Comparison of ENCODE assay signal across 10 cellular contexts in the genomic region with DNA sequence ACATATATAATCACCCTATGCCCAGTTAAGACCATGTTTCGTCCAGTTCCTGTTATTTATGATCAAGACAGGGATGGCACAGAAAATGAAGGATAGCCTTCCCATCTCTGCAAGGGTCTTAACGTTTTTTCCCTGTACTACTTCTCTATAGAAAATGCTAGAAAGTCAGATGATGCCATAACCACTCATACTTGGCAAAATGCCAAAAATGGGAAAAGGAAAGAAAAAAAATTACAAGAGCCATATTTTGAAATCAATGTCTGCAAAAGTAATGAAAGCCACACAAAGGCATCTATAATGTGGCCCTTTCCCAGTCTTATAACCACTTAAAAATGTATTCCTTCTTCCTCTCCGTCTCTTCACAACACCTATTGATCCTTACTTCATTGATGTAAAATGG. TPM values are rescaled to one million over a fixed set of nuclear protein-coding genes. Genes with fewer than 3 reads are reported as not detected.
A peak's percentile ranks its signal among the peaks of the same experiment; 100 is the strongest.
DNase-seq lines count a peak whose midpoint lies in the region; ATAC-seq, FAIRE-seq and TF ChIP-seq lines count a peak whose summit lies in the region.
"Had no signal": no experiment of that assay in that cellular context is flagged by ENCODE, and none has a peak within 500 bp of the region (broad histone marks: within the 10 kb centered on the region; RNA-seq: fewer than 3 reads in every experiment).

No MANE protein-coding gene starts in this region.

- no peaks in the 10 kb centered on the region; the same call in 1 of the 2 replicates for H3K79me2 ChIP-seq in HCT116 (ENCODE audit: insufficient read depth, low read length)
- H3K79me2 ChIP-seq in keratinocyte (ENCODE audit: control insufficient read depth, insufficient read depth, low read length): no peaks in the 10 kb centered on the region

- no peak for TF ChIP-seq RAD21 in HCT116 (IDR thresholded peaks at IDR 0.05; ENCODE audit: low read depth)

- DNase-seq in CD4-positive, CD25-positive, alpha-beta regulatory T cell: no peak
- DNase-seq in HCT116 (ENCODE audit: low read depth, low spot score): no peak
- no peak for DNase-seq in activated CD8-positive, alpha-beta T cell treated with anti-CD3 and anti-CD28 coated beads, Interleukin-2, amount 10 ng/mL, durations not matched to agents 7 days and 5 days
- no peak for DNase-seq in keratinocyte (ENCODE audit: low read depth, low spot score)
- DNase-seq in NAMALWA (ENCODE audit: low spot score): no peak
- DNase-seq: cerebellar nuclear complex, NCI-H345 had no signal

- no peaks in the 10 kb centered on the region for H3K9me1 ChIP-seq in keratinocyte (ENCODE audit: control insufficient read depth, extremely low read depth, insufficient read depth, low read length)

- no peaks in the 10 kb centered on the region for H4K20me1 ChIP-seq in HCT116 (ENCODE audit: insufficient read depth)
- H4K20me1 ChIP-seq in keratinocyte (ENCODE audit: control insufficient read depth, extremely low read depth, insufficient read depth, low read length): no peaks in the 10 kb centered on the region

- POLR2A ChIA-PET in HCT116 (lab: Charles Lee): interaction anchor here (1.9 kb wide), 1 partner anchor 23 kb away, joined by 18 read pairs; the partner anchor contains the start of gene ESYT1
- POLR2A ChIA-PET in activated CD8-positive, alpha-beta T cell treated with anti-CD3 and anti-CD28 coated beads, Interleukin-2, amount 10 ng/mL, durations not matched to agents 7 days and 5 days (lab: Charles Lee): interaction anchor here (0.6 to 1.4 kb wide), 2 partner anchors 16 to 431 kb away, joined by 3 to 5 read pairs; no protein-coding TSS in a partner anchor

- H3K4me3 ChIP-seq in CD4-positive, CD25-positive, alpha-beta regulatory T cell (ENCODE audit: low read depth, low read length): no peak overlapping the region
- no peak overlapping the region for H3K4me3 ChIP-seq in HCT116 (replicated peaks in 1 of 2; ENCODE audit: low read depth in 1 of 2, low read length in 2 of 2)
- H3K4me3 ChIP-seq in keratinocyte (ENCODE audit: control insufficient read depth in 2 of 3, extremely low read depth in 1 of 3, insufficient read depth in 2 of 3, low read depth in 1 of 3, low read length in 3 of 3): no peak overlapping the region

- dilution Hi-C loops in keratinocyte (cut with MboI; ENCODE audit: extremely low pct_ligation_motif_present, low sequenced_read_pairs): no loop called here

- no peaks in the 10 kb centered on the region for H3K9me3 ChIP-seq in CD4-positive, CD25-positive, alpha-beta regulatory T cell (ENCODE audit: control insufficient read depth in 2 of 2, low read length in 2 of 2)
- H3K9me3 ChIP-seq in HCT116 (ENCODE audit: control insufficient read depth in 1 of 2, insufficient read depth in 1 of 2, low read depth in 1 of 2, low read length in 2 of 2): no peaks in the 10 kb centered on the region
- H3K9me3 ChIP-seq in keratinocyte (ENCODE audit: control insufficient read depth, low read depth, low read length): no peaks in the 10 kb centered on the region
- H3K9me3 ChIP-seq: right atrium auricular region had no signal

- peaks cover 25% of the 10 kb centered on the region for H3K4me1 ChIP-seq in CD4-positive, CD25-positive, alpha-beta regulatory T cell (ENCODE audit: control insufficient read depth, insufficient read depth, low read length, poor library complexity, severe bottlenecking)
- peaks cover 11 to 25% of the 10 kb centered on the region in 2 experiments for H3K4me1 ChIP-seq in HCT116 (ENCODE audit: control insufficient read depth in 1 of 2, insufficient read depth in 2 of 2, low read length in 2 of 2)
- H3K4me1 ChIP-seq in keratinocyte (ENCODE audit: control insufficient read depth, extremely low read depth, insufficient read depth, low read length): peaks cover 16% of the 10 kb centered on the region

- no peak for TF ChIP-seq POLR2A in HCT116 (IDR thresholded peaks at IDR 0.05; ENCODE audit: borderline replicate concordance, extremely low read depth, insufficient read depth, insufficient read length)

- no peaks in the 10 kb centered on the region for H3K36me3 ChIP-seq in CD4-positive, CD25-positive, alpha-beta regulatory T cell (ENCODE audit: control insufficient read depth, insufficient read depth, low read length)
- H3K36me3 ChIP-seq in HCT116 (ENCODE audit: control insufficient read depth in 1 of 2, insufficient read depth in 2 of 2, low read length in 2 of 2) (no peaks in the 10 kb centered on the region; a peak in 1 of 4 replicates), keratinocyte (ENCODE audit: control insufficient read depth in 2 of 2, extremely low read depth in 1 of 2, insufficient read depth in 2 of 2, low read length in 2 of 2) (peaks cover 0 to 2% of the 10 kb centered on the region in 2 experiments)
- H3K36me3 ChIP-seq: right atrium auricular region had no signal

- H3K27me3 ChIP-seq in CD4-positive, CD25-positive, alpha-beta regulatory T cell (ENCODE audit: control insufficient read depth, insufficient read depth, low read length): no peaks in the 10 kb centered on the region
- H3K27me3 ChIP-seq in HCT116 (ENCODE audit: insufficient read depth, low read length): no peaks in the 10 kb centered on the region
- no peaks in the 10 kb centered on the region for H3K27me3 ChIP-seq in keratinocyte (ENCODE audit: control insufficient read depth, extremely low read depth, insufficient read depth, low read length)
- H3K27me3 ChIP-seq: right atrium auricular region had no signal

- H3K9me3 Mint-ChIP-seq in CD4-positive, CD25-positive, alpha-beta regulatory T cell: no peaks in the 10 kb centered on the region
- H3K9me3 Mint-ChIP-seq in activated CD8-positive, alpha-beta T cell treated with anti-CD3 and anti-CD28 coated beads, Interleukin-2, amount 10 ng/mL, durations not matched to agents 7 days and 5 days (ENCODE audit: insufficient read depth): no peaks in the 10 kb centered on the region

- peak overlapping the region; percentile 81; the same call in 1 of the 2 replicates for H3K4me2 ChIP-seq in HCT116 (ENCODE audit: low read length)
- no peak overlapping the region for H3K4me2 ChIP-seq in keratinocyte (ENCODE audit: control insufficient read depth, extremely low read depth, insufficient read depth, low read depth, low read length)

- H3K9ac ChIP-seq in HCT116 (ENCODE audit: low read length) (no peak overlapping the region), keratinocyte (ENCODE audit: control insufficient read depth, extremely low read depth, insufficient read depth, low read length) (no peak overlapping the region)

- peak overlapping the region; percentile 96 for H3K27ac ChIP-seq in CD4-positive, CD25-positive, alpha-beta regulatory T cell (ENCODE audit: insufficient read depth, low read length, poor library complexity, severe bottlenecking)
- H3K27ac ChIP-seq in HCT116 (ENCODE audit: low read depth, low read length): peak overlapping the region; percentile 91; the same call in 1 of the 2 replicates
- H3K27ac ChIP-seq in keratinocyte (ENCODE audit: control insufficient read depth, insufficient read depth, low read length): no peak overlapping the region

- peaks cover 4% of the 10 kb centered on the region for H3K27me3 Mint-ChIP-seq in CD4-positive, CD25-positive, alpha-beta regulatory T cell
- no peaks in the 10 kb centered on the region for H3K27me3 Mint-ChIP-seq in activated CD8-positive, alpha-beta T cell treated with anti-CD3 and anti-CD28 coated beads, Interleukin-2, amount 10 ng/mL, durations not matched to agents 7 days and 5 days (ENCODE audit: low read depth)

- RAD21 ChIA-PET in HCT116 (lab: Charles Lee; ENCODE audit: low non-redundant PET in 1 of 2, low total read pairs in 2 of 2, uncharacterized antibody in 2 of 2, unreplicated experiment in 2 of 2): no interaction called here

- H3K4me3 Mint-ChIP-seq in CD4-positive, CD25-positive, alpha-beta regulatory T cell: peak overlapping the region; percentile 84 to 95 (median 93)
- H3K4me3 Mint-ChIP-seq in activated CD8-positive, alpha-beta T cell treated with anti-CD3 and anti-CD28 coated beads, Interleukin-2, amount 10 ng/mL, durations not matched to agents 7 days and 5 days: peak overlapping the region; percentile 92

- H3K36me3 Mint-ChIP-seq in CD4-positive, CD25-positive, alpha-beta regulatory T cell: no peaks in the 10 kb centered on the region
- peaks cover 16% of the 10 kb centered on the region for H3K36me3 Mint-ChIP-seq in activated CD8-positive, alpha-beta T cell treated with anti-CD3 and anti-CD28 coated beads, Interleukin-2, amount 10 ng/mL, durations not matched to agents 7 days and 5 days (ENCODE audit: low read depth)

- peak overlapping the region; percentile 65 to 97 (median 93) for H3K27ac Mint-ChIP-seq in CD4-positive, CD25-positive, alpha-beta regulatory T cell
- peak overlapping the region; percentile 99 for H3K27ac Mint-ChIP-seq in activated CD8-positive, alpha-beta T cell treated with anti-CD3 and anti-CD28 coated beads, Interleukin-2, amount 10 ng/mL, durations not matched to agents 7 days and 5 days

- peak; percentile 44 for FAIRE-seq in keratinocyte (lab: Jason Lieb, UNC)

- no peaks in the 10 kb centered on the region for H3K9me2 ChIP-seq in HCT116 (ENCODE audit: insufficient read depth)

- peaks cover 14 to 41% (median 21%) of the 10 kb centered on the region in 4 donors for H3K4me1 Mint-ChIP-seq in CD4-positive, CD25-positive, alpha-beta regulatory T cell
- peaks cover 51% of the 10 kb centered on the region for H3K4me1 Mint-ChIP-seq in activated CD8-positive, alpha-beta T cell treated with anti-CD3 and anti-CD28 coated beads, Interleukin-2, amount 10 ng/mL, durations not matched to agents 7 days and 5 days (ENCODE audit: low read depth)

- ATAC-seq in CD4-positive, CD25-positive, alpha-beta regulatory T cell (ENCODE audit: low read depth in 2 of 2): no peak
- ATAC-seq in HCT116 (no peak), GM19324 (IDR thresholded peaks at IDR 0.05; ENCODE audit: low FRiP score, unreplicated experiment) (no peak), HG03457 (IDR thresholded peaks at IDR 0.05; ENCODE audit: unreplicated experiment) (no peak)
- no peak for ATAC-seq in activated CD8-positive, alpha-beta T cell treated with anti-CD3 and anti-CD28 coated beads, Interleukin-2, amount 10 ng/mL, durations not matched to agents 7 days and 5 days

- intact Hi-C loops in HCT116 (cut with micrococcal nuclease): no loop called here

- CTCF ChIA-PET in HCT116 (lab: Charles Lee): no interaction called here
- CTCF ChIA-PET in activated CD8-positive, alpha-beta T cell treated with anti-CD3 and anti-CD28 coated beads, Interleukin-2, amount 10 ng/mL, durations not matched to agents 7 days and 5 days (lab: Charles Lee): interaction anchor here (0.8 to 1.3 kb wide), 2 partner anchors 23 to 24 kb away, joined by 3 to 4 read pairs; partner anchors contain the start of gene ESYT1

- no peak overlapping the region for H2AFZ ChIP-seq in HCT116 (ENCODE audit: low read depth, low read length, poor library complexity, severe bottlenecking)
- H2AFZ ChIP-seq in keratinocyte (ENCODE audit: control insufficient read depth, low read length): no peak overlapping the region

- no peak for TF ChIP-seq CTCF in HCT116 (IDR thresholded peaks at IDR 0.05 in 2 of 3, conservative IDR thresholded peaks at IDR 0.05 in 1 of 3; ENCODE audit: borderline replicate concordance in 1 of 3, insufficient read depth in 1 of 3, low read depth in 2 of 3, low read length in 2 of 3)
- no peak for TF ChIP-seq CTCF in keratinocyte (optimal IDR thresholded peaks at IDR 0.05 in 1 of 3, IDR thresholded peaks at IDR 0.05 in 1 of 3, conservative IDR thresholded peaks at IDR 0.05 in 1 of 3; ENCODE audit: extremely low read depth in 1 of 3, insufficient read depth in 2 of 3, low read length in 3 of 3)

- BruUV-seq in HCT116 (replicated peaks; lab: Mats Ljungman, UMichigan): no TSS peak

RNA-seq across cellular contexts. Expression of gene MYL6B, which starts 1.8 kb away (rescaled TPM):
- 8.8 TPM for total RNA-seq in CD4-positive, CD25-positive, alpha-beta regulatory T cell
- polyA plus RNA-seq in CD4-positive, CD25-positive, alpha-beta regulatory T cell: 10 to 100 TPM in 3 of 4 donors, 1 to 10 TPM in 1; 9.9 to 18.4 (median 11.3) TPM
- total RNA-seq in HCT116 (2021; ENCODE audit: unreplicated experiment): 94.3 TPM
- 92.6 and 103 TPM in 2 replicates for polyA plus RNA-seq in HCT116 (2012)
- 10 to 100 TPM; 60.0 to 60.7 TPM for total RNA-seq in activated CD8-positive, alpha-beta T cell treated with anti-CD3 and anti-CD28 coated beads, Interleukin-2, amount 10 ng/mL, durations not matched to agents 7 days and 5 days
- 42.3 to 44.9 TPM (median 44.9 TPM) in 3 replicates for polyA plus RNA-seq in keratinocyte
- polyA plus RNA-seq in keratinocyte (2011; ENCODE audit: low read depth): 13.2 TPM
- polyA plus RNA-seq in keratinocyte (2011; cell fraction: cytosol; rRNA removed): 27.5 and 46.7 TPM in 2 replicates
- polyA plus RNA-seq in keratinocyte (2011; cell fraction: nucleus; rRNA removed): 15.4 and 19.3 TPM in 2 replicates
- polyA plus RNA-seq in keratinocyte (2012; ENCODE audit: low replicate concordance): 10.7 and 62.3 TPM in 2 replicates
- polyA minus RNA-seq in keratinocyte: 15.8 to 39.8 TPM (median 21.1 TPM) in 3 replicates
- polyA minus RNA-seq in keratinocyte (2011; cell fraction: cytosol; rRNA and poly(A)+ RNA removed): 25.9 TPM
- polyA minus RNA-seq in keratinocyte (2011; cell fraction: nucleus; rRNA and poly(A)+ RNA removed): 3.8 and 4.3 TPM in 2 replicates

RNA-seq across cellular contexts. Expression of gene MYL6, which starts 7.6 kb away (rescaled TPM):
- total RNA-seq in CD4-positive, CD25-positive, alpha-beta regulatory T cell: 933 TPM
- 1,000 to 10,000 TPM; 2,559 to 3,471 (median 2,992) TPM for polyA plus RNA-seq in CD4-positive, CD25-positive, alpha-beta regulatory T cell
- 554 TPM for total RNA-seq in HCT116 (2021; ENCODE audit: unreplicated experiment)
- polyA plus RNA-seq in HCT116 (2012): 910 and 946 TPM in 2 replicates
- 1,000 to 10,000 TPM; 1,527 to 1,542 TPM for total RNA-seq in activated CD8-positive, alpha-beta T cell treated with anti-CD3 and anti-CD28 coated beads, Interleukin-2, amount 10 ng/mL, durations not matched to agents 7 days and 5 days
- polyA plus RNA-seq in keratinocyte: 3,666 to 4,542 TPM (median 4,521 TPM) in 3 replicates
- polyA plus RNA-seq in keratinocyte (2011; ENCODE audit: low read depth): 3,303 TPM
- polyA plus RNA-seq in keratinocyte (2011; cell fraction: cytosol; rRNA removed): 4,238 and 5,249 TPM in 2 replicates
- 2,592 and 2,714 TPM in 2 replicates for polyA plus RNA-seq in keratinocyte (2011; cell fraction: nucleus; rRNA removed)
- polyA plus RNA-seq in keratinocyte (2012; ENCODE audit: low replicate concordance): 2,021 and 2,926 TPM in 2 replicates
- polyA minus RNA-seq in keratinocyte: 862 to 923 TPM (median 864 TPM) in 3 replicates
- 780 TPM for polyA minus RNA-seq in keratinocyte (2011; cell fraction: cytosol; rRNA and poly(A)+ RNA removed)
- polyA minus RNA-seq in keratinocyte (2011; cell fraction: nucleus; rRNA and poly(A)+ RNA removed): 337 and 450 TPM in 2 replicates

RNA-seq across cellular contexts. Expression of gene ESYT1, which starts 22.5 kb away (rescaled TPM):
- total RNA-seq in CD4-positive, CD25-positive, alpha-beta regulatory T cell: 190 TPM
- 100 to 1,000 TPM; 249 to 395 (median 333) TPM for polyA plus RNA-seq in CD4-positive, CD25-positive, alpha-beta regulatory T cell
- 80.9 TPM for total RNA-seq in HCT116 (2021; ENCODE audit: unreplicated experiment)
- polyA plus RNA-seq in HCT116 (2012): 67.3 and 87.6 TPM in 2 replicates
- 100 to 1,000 TPM; 317 to 333 TPM for total RNA-seq in activated CD8-positive, alpha-beta T cell treated with anti-CD3 and anti-CD28 coated beads, Interleukin-2, amount 10 ng/mL, durations not matched to agents 7 days and 5 days
- polyA plus RNA-seq in keratinocyte: 140 to 205 TPM (median 141 TPM) in 3 replicates
- 14.0 TPM for polyA plus RNA-seq in keratinocyte (2011; ENCODE audit: low read depth)
- polyA plus RNA-seq in keratinocyte (2011; cell fraction: cytosol; rRNA removed): 64.9 and 65.2 TPM in 2 replicates
- polyA plus RNA-seq in keratinocyte (2011; cell fraction: nucleus; rRNA removed): 375 and 378 TPM in 2 replicates
- 47.7 and 113 TPM in 2 replicates for polyA plus RNA-seq in keratinocyte (2012; ENCODE audit: low replicate concordance)
- polyA minus RNA-seq in keratinocyte: 263 to 371 TPM (median 328 TPM) in 3 replicates
- 167 TPM for polyA minus RNA-seq in keratinocyte (2011; cell fraction: cytosol; rRNA and poly(A)+ RNA removed)
- polyA minus RNA-seq in keratinocyte (2011; cell fraction: nucleus; rRNA and poly(A)+ RNA removed): 386 and 463 TPM in 2 replicates

RNA-seq across cellular contexts. Expression of gene ZC3H10, which starts 32.5 kb away (rescaled TPM):
- 11.0 TPM for total RNA-seq in CD4-positive, CD25-positive, alpha-beta regulatory T cell
- polyA plus RNA-seq in CD4-positive, CD25-positive, alpha-beta regulatory T cell: 1 to 10 TPM; 1.7 to 3.7 (median 2.9) TPM
- total RNA-seq in HCT116 (2021; ENCODE audit: unreplicated experiment): 8.7 TPM
- polyA plus RNA-seq in HCT116 (2012): 3.6 and 3.7 TPM in 2 replicates
- 10 to 100 TPM in 1 of 2 experiments, 1 to 10 TPM in 1; 9.1 to 10.6 TPM for total RNA-seq in activated CD8-positive, alpha-beta T cell treated with anti-CD3 and anti-CD28 coated beads, Interleukin-2, amount 10 ng/mL, durations not matched to agents 7 days and 5 days
- polyA plus RNA-seq in keratinocyte: 0.81 to 1.0 TPM (median 0.85 TPM) in 3 replicates
- polyA plus RNA-seq in keratinocyte (2011; ENCODE audit: low read depth): 0.89 TPM
- polyA plus RNA-seq in keratinocyte (2011; cell fraction: cytosol; rRNA removed): 0.43 and 0.44 TPM in 2 replicates
- 1.1 and 1.2 TPM in 2 replicates for polyA plus RNA-seq in keratinocyte (2011; cell fraction: nucleus; rRNA removed)
- 1.0 and 1.2 TPM in 2 replicates for polyA plus RNA-seq in keratinocyte (2012; ENCODE audit: low replicate concordance)
- polyA minus RNA-seq in keratinocyte: 0.96 to 3.8 TPM (median 3.7 TPM) in 3 replicates
- polyA minus RNA-seq in keratinocyte (2011; cell fraction: cytosol; rRNA and poly(A)+ RNA removed): 0.58 TPM
- 0.95 and 1.2 TPM in 2 replicates for polyA minus RNA-seq in keratinocyte (2011; cell fraction: nucleus; rRNA and poly(A)+ RNA removed)

RNA-seq across cellular contexts. Expression of gene RPL41, which starts 34.1 kb away (rescaled TPM):
- total RNA-seq in CD4-positive, CD25-positive, alpha-beta regulatory T cell: 4,134 TPM
- polyA plus RNA-seq in CD4-positive, CD25-positive, alpha-beta regulatory T cell: 1,000 to 10,000 TPM; 7,544 to 9,760 (median 8,849) TPM
- 4,327 TPM for total RNA-seq in HCT116 (2021; ENCODE audit: unreplicated experiment)
- 11,465 and 11,614 TPM in 2 replicates for polyA plus RNA-seq in HCT116 (2012)
- 1,000 to 10,000 TPM; 3,845 to 4,046 TPM for total RNA-seq in activated CD8-positive, alpha-beta T cell treated with anti-CD3 and anti-CD28 coated beads, Interleukin-2, amount 10 ng/mL, durations not matched to agents 7 days and 5 days
- 7,566 to 10,481 TPM (median 10,062 TPM) in 3 replicates for polyA plus RNA-seq in keratinocyte
- polyA plus RNA-seq in keratinocyte (2011; ENCODE audit: low read depth): 3,262 TPM
- polyA plus RNA-seq in keratinocyte (2011; cell fraction: cytosol; rRNA removed): 13,641 and 15,426 TPM in 2 replicates
- 4,005 and 4,039 TPM in 2 replicates for polyA plus RNA-seq in keratinocyte (2011; cell fraction: nucleus; rRNA removed)
- 7,260 and 8,127 TPM in 2 replicates for polyA plus RNA-seq in keratinocyte (2012; ENCODE audit: low replicate concordance)
- 1,408 to 2,195 TPM (median 1,503 TPM) in 3 replicates for polyA minus RNA-seq in keratinocyte
- 1,298 TPM for polyA minus RNA-seq in keratinocyte (2011; cell fraction: cytosol; rRNA and poly(A)+ RNA removed)
- polyA minus RNA-seq in keratinocyte (2011; cell fraction: nucleus; rRNA and poly(A)+ RNA removed): 272 and 374 TPM in 2 replicates
